In genomic region chr1:245654460-245655050, GRCh38 we compare ENCODE assay signal across 17 cellular contexts.
A peak's percentile ranks its signal among the peaks of the same experiment; 100 is the strongest.
DNase-seq lines count a peak whose midpoint lies in the region; ATAC-seq and TF ChIP-seq lines count a peak whose summit lies in the region.
"Had no signal": no experiment of that assay in that cellular context is flagged by ENCODE, and none has a peak within 500 bp of the region (broad histone marks: within the 10 kb centered on the region; RNA-seq: fewer than 3 reads in every experiment).

No MANE protein-coding gene starts in this region.

- dilution Hi-C loops in mammary epithelial cell (cut with HindIII; ENCODE audit: low sequenced_read_pairs), result loop anchor here (5.0 kb wide), 2 partner anchors 67 to 68 kb away; no protein-coding TSS in a partner anchor

- H3K27me3 ChIP-seq in Caco-2 (replicated peaks; ENCODE audit: control insufficient read depth, insufficient read depth, low read length) (no peaks in the 10 kb centered on the region), HUES6 (ENCODE audit: control insufficient read depth, insufficient read depth, low read length) (no peaks in the 10 kb centered on the region), mesendoderm (ENCODE audit: insufficient read depth, low read length, poor library complexity) (no peaks in the 10 kb centered on the region), mammary epithelial cell (ENCODE audit: insufficient read depth, low read length) (no peaks in the 10 kb centered on the region), uterus (no peaks in the 10 kb centered on the region)
- H3K27me3 ChIP-seq: BLaER1 treated with 17β-estradiol and CSF1 and Interleukin-3, amounts not matched to agents 10 nM and 100 nM had no signal

- peaks cover 37% of the 10 kb centered on the region for H3K4me1 Mint-ChIP-seq in Caco-2 (ENCODE audit: low read depth, unreplicated experiment)
- no peaks in the 10 kb centered on the region for H3K4me1 Mint-ChIP-seq in activated CD8-positive, alpha-beta memory T cell treated with anti-CD3 and anti-CD28 coated beads, Interleukin-2, amount 10 ng/mL, durations not matched to agents 7 days and 5 days

- ATAC-seq in mucosa of descending colon, result no peak
- ATAC-seq in activated CD8-positive, alpha-beta memory T cell treated with anti-CD3 and anti-CD28 coated beads, Interleukin-2, amount 10 ng/mL, durations not matched to agents 7 days and 5 days, result no peak
- ATAC-seq: CD8-positive, alpha-beta T cell had no signal

- no peak overlapping the region for H2BK120ac ChIP-seq in mesendoderm (ENCODE audit: low read depth, low read length)

- H3K4ac ChIP-seq in mesendoderm (ENCODE audit: low read depth, low read length), result no peak overlapping the region

- intact Hi-C loops in Caco-2 (cut with micrococcal nuclease; ENCODE audit: unreplicated experiment), result loop anchor here (1.0 to 10.0 kb wide), 2 partner anchors 43 to 500 kb away; partner anchors contain the start of gene KIF26B
- intact Hi-C loops in mucosa of descending colon (cut with DNase I, micrococcal nuclease), result no loop called here
- intact Hi-C loops in mammary epithelial cell (cut with micrococcal nuclease), result loop anchor here (10.0 kb wide), 1 partner anchor 70 kb away; no protein-coding TSS in a partner anchor
- intact Hi-C loops in uterus (cut with DNase I; ENCODE audit: low total_unique reads), result no loop called here

- H3K9ac ChIP-seq in HUES6 (ENCODE audit: low read length) (peak overlapping the region; percentile 34), mesendoderm (ENCODE audit: low read length) (no peak overlapping the region), mammary epithelial cell (ENCODE audit: insufficient read depth, low read length) (no peak overlapping the region)
- H3K9ac ChIP-seq: BLaER1 treated with 17β-estradiol and CSF1 and Interleukin-3, amounts not matched to agents 10 nM and 100 nM had no signal

- H3K9me3 ChIP-seq in Caco-2, result peaks cover 11% of the 10 kb centered on the region
- peaks cover 16% of the 10 kb centered on the region for H3K9me3 ChIP-seq in HUES6 (ENCODE audit: control insufficient read depth, insufficient read depth, low read depth, low read length)
- no peaks in the 10 kb centered on the region for H3K9me3 ChIP-seq in mucosa of descending colon
- peaks cover 4% of the 10 kb centered on the region for H3K9me3 ChIP-seq in mammary epithelial cell (replicated peaks; ENCODE audit: insufficient read depth, low read length)
- no peaks in the 10 kb centered on the region for H3K9me3 ChIP-seq in uterus
- H3K9me3 ChIP-seq: BLaER1 treated with 17β-estradiol and CSF1 and Interleukin-3, amounts not matched to agents 10 nM and 100 nM had no signal

- no peak overlapping the region for H3K4me3 ChIP-seq in Caco-2 (ENCODE audit: low read depth, low read length)
- no peak overlapping the region for H3K4me3 ChIP-seq in HUES6 (ENCODE audit: low read depth, low read length)
- H3K4me3 ChIP-seq in fibroblast of pulmonary artery (replicated peaks; ENCODE audit: low read depth, low read length), result no peak overlapping the region
- no peak overlapping the region for H3K4me3 ChIP-seq in mesendoderm (ENCODE audit: low read length)
- no peak overlapping the region for H3K4me3 ChIP-seq in mucosa of descending colon
- H3K4me3 ChIP-seq in mammary epithelial cell (replicated peaks in 1 of 3; ENCODE audit: insufficient read depth in 1 of 3, low read depth in 2 of 3, low read length in 3 of 3), result no peak overlapping the region
- no peak overlapping the region for H3K4me3 ChIP-seq in uterus
- H3K4me3 ChIP-seq: BLaER1 treated with 17β-estradiol and CSF1 and Interleukin-3, amounts not matched to agents 10 nM and 100 nM; PC-9 had no signal

- no peak for TF ChIP-seq CTCF in Caco-2 (IDR thresholded peaks at IDR 0.05; ENCODE audit: insufficient read depth in 1 of 2, low read depth in 1 of 2, low read length in 1 of 2, severe bottlenecking in 1 of 2, unreplicated experiment in 1 of 2)
- no peak for TF ChIP-seq CTCF in fibroblast of pulmonary artery (IDR thresholded peaks at IDR 0.05; ENCODE audit: low read length, missing control alignments)
- TF ChIP-seq CTCF in mucosa of descending colon (IDR thresholded peaks at IDR 0.05), result no peak
- TF ChIP-seq CTCF in mammary epithelial cell (conservative IDR thresholded peaks at IDR 0.05 in 1 of 2, IDR thresholded peaks at IDR 0.05 in 1 of 2; ENCODE audit: extremely low read depth in 1 of 2, insufficient read depth in 1 of 2, low read depth in 1 of 2, low read length in 2 of 2), result no peak
- no peak for TF ChIP-seq CTCF in uterus (IDR thresholded peaks at IDR 0.05)

- H4K20me1 ChIP-seq in mammary epithelial cell (ENCODE audit: insufficient read depth, low read length), result no peaks in the 10 kb centered on the region
- H4K20me1 ChIP-seq: BLaER1 treated with 17β-estradiol and CSF1 and Interleukin-3, amounts not matched to agents 10 nM and 100 nM had no signal

- TF ChIP-seq POLR2A in uterus (IDR thresholded peaks at IDR 0.05), result no peak

- H2BK15ac ChIP-seq in mesendoderm (replicated peaks; ENCODE audit: low read depth), result no peak overlapping the region

- H3K23ac ChIP-seq in mesendoderm (ENCODE audit: low read length), result no peak overlapping the region

- no CpG with 5 or more reads among the region's 9 CpGs for WGBS in mesendoderm (ENCODE audit: extremely low coverage, insufficient coverage, low lambda C conversion rate)
- 46% methylated on average over 9 of the region's 9 CpGs for WGBS in mammary epithelial cell (ENCODE audit: low coverage, missing lambda C conversion rate)

- no TSS peak for BruUV-seq in Caco-2 (replicated peaks; lab: Mats Ljungman, UMichigan)
- no TSS peak for BruUV-seq in mammary epithelial cell (replicated peaks; lab: Mats Ljungman, UMichigan)

- no peak overlapping the region for H4K8ac ChIP-seq in mesendoderm (ENCODE audit: low read depth, low read length)

- CTCF ChIA-PET in Caco-2 (lab: Charles Lee) (interaction anchor here (2.1 kb wide), 1 partner anchor 499 kb away, joined by 5 read pairs; the partner anchor contains the start of gene KIF26B), mammary epithelial cell (lab: Charles Lee; ENCODE audit: low non-redundant PET) (no interaction called here)
- CTCF ChIA-PET in activated CD8-positive, alpha-beta memory T cell treated with anti-CD3 and anti-CD28 coated beads, Interleukin-2, amount 10 ng/mL, durations not matched to agents 7 days and 5 days (lab: Charles Lee), result no interaction called here

- peaks cover 7% of the 10 kb centered on the region for H3K36me3 Mint-ChIP-seq in Caco-2 (ENCODE audit: insufficient read depth, unreplicated experiment)
- no peaks in the 10 kb centered on the region for H3K36me3 Mint-ChIP-seq in activated CD8-positive, alpha-beta memory T cell treated with anti-CD3 and anti-CD28 coated beads, Interleukin-2, amount 10 ng/mL, durations not matched to agents 7 days and 5 days
- H3K36me3 Mint-ChIP-seq: CD8-positive, alpha-beta T cell had no signal

- DNase-seq in Caco-2 (peak; percentile 86 to 96), fibroblast of pulmonary artery (ENCODE audit: low read depth) (peak; percentile 16), mesendoderm (peak; percentile 98), mucosa of descending colon (no peak), mammary epithelial cell (no peak), uterus (no peak)
- DNase-seq in activated CD8-positive, alpha-beta memory T cell treated with anti-CD3 and anti-CD28 coated beads, Interleukin-2, amount 10 ng/mL, durations not matched to agents 7 days and 5 days, result no peak
- DNase-seq: CD8-positive, alpha-beta T cell; KG1; NCI-H1417 treated with DMSO at 0.1 percent for 48 hours; NCI-H187 treated with DMSO at 0.1 percent for 48 hours; NCI-H2227 treated with DMSO at 0.1 percent for 48 hours; NCI-H524 treated with DMSO at 0.1 percent for 48 hours; PC-9 had no signal

- POLR2A ChIA-PET in Caco-2 (lab: Charles Lee), result interaction anchor here (0.6 to 1.5 kb wide), 5 partner anchors 28 to 502 kb away, joined by 3 to 5 read pairs (median 3); no protein-coding TSS in a partner anchor

- H3K79me2 ChIP-seq in mesendoderm (ENCODE audit: control insufficient read depth, insufficient read depth, low read length), result no peaks in the 10 kb centered on the region
- H3K79me2 ChIP-seq in mammary epithelial cell (ENCODE audit: insufficient read depth, low read length), result no peaks in the 10 kb centered on the region

- H3K4me3 Mint-ChIP-seq in Caco-2 (ENCODE audit: unreplicated experiment), result peak overlapping the region; percentile 62
- no peak overlapping the region for H3K4me3 Mint-ChIP-seq in activated CD8-positive, alpha-beta memory T cell treated with anti-CD3 and anti-CD28 coated beads, Interleukin-2, amount 10 ng/mL, durations not matched to agents 7 days and 5 days
- H3K4me3 Mint-ChIP-seq: CD8-positive, alpha-beta T cell had no signal

- H3K79me1 ChIP-seq in mesendoderm (ENCODE audit: low read length), result no peaks in the 10 kb centered on the region

- no peak overlapping the region for H2AFZ ChIP-seq in mammary epithelial cell (ENCODE audit: low read depth, low read length)
- H2AFZ ChIP-seq: PC-9 had no signal

- peak overlapping the region; percentile 26 for H3K56ac ChIP-seq in mesendoderm (ENCODE audit: low read length)

- H3K27ac Mint-ChIP-seq in Caco-2 (ENCODE audit: unreplicated experiment), result peak overlapping the region; percentile 81
- no peak overlapping the region for H3K27ac Mint-ChIP-seq in activated CD8-positive, alpha-beta memory T cell treated with anti-CD3 and anti-CD28 coated beads, Interleukin-2, amount 10 ng/mL, durations not matched to agents 7 days and 5 days
- H3K27ac Mint-ChIP-seq: CD8-positive, alpha-beta T cell had no signal

- H3K36me3 ChIP-seq in Caco-2 (ENCODE audit: control insufficient read depth, insufficient read depth, low read length) (peaks cover 2% of the 10 kb centered on the region), HUES6 (ENCODE audit: control insufficient read depth, insufficient read depth, low read length) (no peaks in the 10 kb centered on the region; the same call in 1 of the 2 replicates), mesendoderm (ENCODE audit: control insufficient read depth, insufficient read depth, low read length) (no peaks in the 10 kb centered on the region), mucosa of descending colon (ENCODE audit: low read depth) (no peaks in the 10 kb centered on the region), mammary epithelial cell (ENCODE audit: insufficient read depth, low read length) (no peaks in the 10 kb centered on the region), uterus (no peaks in the 10 kb centered on the region)
- H3K36me3 ChIP-seq: BLaER1 treated with 17β-estradiol and CSF1 and Interleukin-3, amounts not matched to agents 10 nM and 100 nM had no signal

- no peak overlapping the region for H2AK5ac ChIP-seq in mesendoderm (ENCODE audit: low read length)

- H4K5ac ChIP-seq in mesendoderm (ENCODE audit: low read length), result no peak overlapping the region

- no peaks in the 10 kb centered on the region for H3K27me3 Mint-ChIP-seq in Caco-2 (ENCODE audit: insufficient read depth, unreplicated experiment)
- H3K27me3 Mint-ChIP-seq in activated CD8-positive, alpha-beta memory T cell treated with anti-CD3 and anti-CD28 coated beads, Interleukin-2, amount 10 ng/mL, durations not matched to agents 7 days and 5 days, result peaks cover 3% of the 10 kb centered on the region

- H3K9me3 Mint-ChIP-seq in Caco-2 (ENCODE audit: unreplicated experiment), result no peaks in the 10 kb centered on the region
- no peaks in the 10 kb centered on the region for H3K9me3 Mint-ChIP-seq in activated CD8-positive, alpha-beta memory T cell treated with anti-CD3 and anti-CD28 coated beads, Interleukin-2, amount 10 ng/mL, durations not matched to agents 7 days and 5 days (ENCODE audit: low read depth)

- no peak overlapping the region for H3K18ac ChIP-seq in mesendoderm (ENCODE audit: low read length)

- peak overlapping the region; percentile 24 for H2BK5ac ChIP-seq in mesendoderm (ENCODE audit: low read length)

- in situ Hi-C loops in mammary epithelial cell (cut with MboI; ENCODE audit: low sequenced_read_pairs in 2 of 2), result no loop called here

- H3K27ac ChIP-seq in HUES6 (ENCODE audit: low read depth, low read length), result peak overlapping the region; percentile 61; the same call in 1 of the 2 replicates
- peak overlapping the region; percentile 69 for H3K27ac ChIP-seq in mesendoderm (ENCODE audit: low read depth, low read length)
- no peak overlapping the region for H3K27ac ChIP-seq in mammary epithelial cell (ENCODE audit: insufficient read depth, low read depth, low read length)
- no peak overlapping the region for H3K27ac ChIP-seq in uterus
- H3K27ac ChIP-seq: BLaER1 treated with 17β-estradiol and CSF1 and Interleukin-3, amounts not matched to agents 10 nM and 100 nM; PC-9; RWPE1 had no signal

- H3K4me1 ChIP-seq in Caco-2 (peaks cover 31% of the 10 kb centered on the region), HUES6 (ENCODE audit: control insufficient read depth, insufficient read depth, low read length) (peaks cover 28% of the 10 kb centered on the region), mesendoderm (ENCODE audit: control insufficient read depth, low read depth, low read length) (peaks cover 3% of the 10 kb centered on the region), mucosa of descending colon (ENCODE audit: low read depth) (no peaks in the 10 kb centered on the region), mammary epithelial cell (ENCODE audit: insufficient read depth, low read length) (no peaks in the 10 kb centered on the region), uterus (no peaks in the 10 kb centered on the region)

- no peak overlapping the region for H3K4me2 ChIP-seq in mesendoderm (ENCODE audit: low read length)
- no peak overlapping the region for H3K4me2 ChIP-seq in mammary epithelial cell (ENCODE audit: insufficient read depth, low read depth, low read length)
- H3K4me2 ChIP-seq: BLaER1 treated with 17β-estradiol and CSF1 and Interleukin-3, amounts not matched to agents 10 nM and 100 nM; PC-9 had no signal

Comparison
In these comparisons a context has a peak if more than half of its experiments do, and no peak if none do; other contexts are left out.
1. DNase-seq: peak in Caco-2 (2 of 2), fibroblast of pulmonary artery (single experiment) and mesendoderm (single experiment); none in mucosa of descending colon (0 of 3), mammary epithelial cell (single experiment), activated CD8-positive, alpha-beta memory T cell treated with anti-CD3 and anti-CD28 coated beads, Interleukin-2, amount 10 ng/mL, durations not matched to agents 7 days and 5 days (single experiment) and uterus (0 of 2).
2. H3K27ac ChIP-seq: peak in HUES6 (single experiment) and mesendoderm (single experiment); none in mammary epithelial cell (single experiment) and uterus (0 of 2).
3. intact Hi-C loops: an anchor here in Caco-2 (1.0 to 10.0 kb wide) and mammary epithelial cell (10.0 kb wide); none called in mucosa of descending colon and uterus.